30 cellular contexts compared by ENCODE assay signal in the genomic region with DNA sequence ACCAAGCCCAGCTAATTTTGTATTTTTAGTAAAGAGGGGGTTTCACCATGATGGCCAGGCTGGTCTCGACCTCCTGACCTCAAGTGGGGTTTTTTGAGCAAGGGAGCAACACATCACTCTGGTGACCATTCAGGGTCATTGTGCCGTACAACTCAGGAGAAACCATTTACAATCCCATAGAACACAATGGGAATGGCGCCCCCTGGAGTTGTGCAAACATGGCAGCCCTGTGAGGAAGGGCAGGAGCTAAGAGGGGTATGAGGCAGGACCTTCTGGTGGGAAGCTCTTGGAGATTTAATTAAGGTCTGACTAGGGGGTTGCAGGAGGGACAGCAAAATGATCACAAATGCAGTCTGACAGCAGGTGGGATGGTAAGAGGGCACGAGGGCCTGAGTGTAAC. TPM values are rescaled to one million over a fixed set of nuclear protein-coding genes. Genes with fewer than 3 reads are reported as not detected.
A peak's percentile ranks its signal among the peaks of the same experiment; 100 is the strongest.
DNase-seq lines count a peak whose midpoint lies in the region; ATAC-seq and TF ChIP-seq lines count a peak whose summit lies in the region.
"Had no signal": no experiment of that assay in that cellular context is flagged by ENCODE, and none has a peak within 500 bp of the region (broad histone marks: within the 10 kb centered on the region; RNA-seq: fewer than 3 reads in every experiment).

No MANE protein-coding gene starts in this region.

- in situ Hi-C loops in brain microvascular endothelial cell (cut with HindIII; ENCODE audit: low pct_ligation_motif_present, low sequenced_read_pairs): no loop called here

- no peak for DNase-seq in cardiac muscle cell (ENCODE audit: low read depth in 1 of 2, low spot score in 1 of 2)
- DNase-seq in right atrium auricular region (ENCODE audit: low spot score): no peak
- DNase-seq in HL-60 (ENCODE audit: low read depth in 1 of 2, low spot score in 1 of 2): no peak
- no peak for DNase-seq in brain microvascular endothelial cell
- no peak for DNase-seq in NCI-H2029 treated with DMSO at 0.1 percent for 48 hours (lab: John Stamatoyannopoulos, UW)
- DNase-seq in NCI-H1105 treated with DMSO at 0.1 percent for 48 hours (lab: John Stamatoyannopoulos, UW): no peak
- DNase-seq: activated CD4-positive, alpha-beta memory T cell treated with anti-CD3 and anti-CD28 coated beads, Interleukin-2, amount 10 ng/mL, durations not matched to agents 7 days and 5 days; activated CD4-positive, CD25-positive, alpha-beta regulatory T cell; activated gamma-delta T cell treated with Interleukin-2 at 50 U/mL for 16 hours; activated T-cell treated with anti-CD3 and anti-CD28 coated beads for 4 hours; dermis blood vessel endothelial cell; head of caudate nucleus; left colon; mesendoderm; naive thymus-derived CD4-positive, alpha-beta T cell; NCI-H1417; NCI-H510A; ovary; stimulated activated CD4-positive, alpha-beta T cell treated with anti-CD3 and anti-CD28 coated beads, Interleukin-15, amount 100 ng/mL, for 24 hours; stimulated activated CD8-positive, alpha-beta memory T cell treated with anti-CD3 and anti-CD28 coated beads, Interleukin-4, amount 100 ng/mL, for 48 hours; T1000; transverse colon had no signal

- H3K27me3 ChIP-seq in cardiac muscle cell (no peaks in the 10 kb centered on the region), right atrium auricular region (no peaks in the 10 kb centered on the region), HL-60 (ENCODE audit: insufficient read depth, poor library complexity, severe bottlenecking) (no peaks in the 10 kb centered on the region), brain microvascular endothelial cell (replicated peaks) (no peaks in the 10 kb centered on the region)
- H3K27me3 ChIP-seq: BLaER1, breast epithelium, ovary, transverse colon had no signal

- no peak overlapping the region for H3K4me3 ChIP-seq in cardiac muscle cell
- H3K4me3 ChIP-seq in right atrium auricular region: no peak overlapping the region
- no peak overlapping the region for H3K4me3 ChIP-seq in HL-60 (replicated peaks; ENCODE audit: insufficient read depth, low read length)
- H3K4me3 ChIP-seq in brain microvascular endothelial cell (ENCODE audit: low read depth, low read length): no peak overlapping the region
- H3K4me3 ChIP-seq: BLaER1, breast epithelium, ovary, transverse colon had no signal

- H3K4me1 ChIP-seq in cardiac muscle cell (ENCODE audit: low read depth) (no peaks in the 10 kb centered on the region), right atrium auricular region (no peaks in the 10 kb centered on the region)
- H3K4me1 ChIP-seq: breast epithelium, transverse colon had no signal

- TF ChIP-seq CTCF in cardiac muscle cell (IDR thresholded peaks at IDR 0.05; ENCODE audit: low read depth, low read length) (peak; percentile 10), right atrium auricular region (IDR thresholded peaks at IDR 0.05) (no peak), HL-60 (IDR thresholded peaks at IDR 0.05; ENCODE audit: insufficient read depth, low read length) (no peak), brain microvascular endothelial cell (IDR thresholded peaks at IDR 0.05; ENCODE audit: low read depth, low read length, missing control alignments) (peak; percentile 12)

- H3K36me3 ChIP-seq in cardiac muscle cell (no peaks in the 10 kb centered on the region), right atrium auricular region (no peaks in the 10 kb centered on the region), brain microvascular endothelial cell (replicated peaks) (no peaks in the 10 kb centered on the region)
- H3K36me3 ChIP-seq: BLaER1, breast epithelium, ovary, transverse colon had no signal

- no peaks in the 10 kb centered on the region for H3K9me3 ChIP-seq in cardiac muscle cell (ENCODE audit: low read depth)
- H3K9me3 ChIP-seq in right atrium auricular region: peaks cover 0 to 11% of the 10 kb centered on the region in 2 donors
- H3K9me3 ChIP-seq: breast epithelium, ovary, transverse colon had no signal

- H3K27ac ChIP-seq in cardiac muscle cell (no peak overlapping the region), right atrium auricular region (no peak overlapping the region), HL-60 (replicated peaks) (0 out of 2 replicates have a peak overlapping the region, but pooled peaks have one; percentile 8), brain microvascular endothelial cell (no peak overlapping the region)
- H3K27ac ChIP-seq: BLaER1, breast epithelium, ovary, RWPE1, transverse colon had no signal

- no peak for ATAC-seq in HG03565 (IDR thresholded peaks at IDR 0.05; ENCODE audit: unreplicated experiment)
- ATAC-seq in activated CD4-positive, CD25-positive, alpha-beta regulatory T cell treated with anti-CD3 and anti-CD28 coated beads, Interleukin-2, amount 50 U/mL, for 24 hours: no peak
- ATAC-seq: left colon, sciatic nerve had no signal

RNA-seq across cellular contexts. Expression of a gene that starts 9.2 kb away (rescaled TPM):
- total RNA-seq in cardiac muscle cell: 0.60 TPM in 1 of 2 replicates, not detected in the other
- polyA plus RNA-seq in cardiac muscle cell: not detected in 2 replicates
- total RNA-seq in right atrium auricular region: 1 to 10 TPM; 1.8 to 4.2 TPM
- total RNA-seq: LHCN-M2 had no signal
- polyA plus RNA-seq: naive thymus-derived CD4-positive, alpha-beta T cell had no signal

RNA-seq across cellular contexts. Expression of a gene that starts 43.5 kb away (rescaled TPM):
- total RNA-seq in cardiac muscle cell (not detected in 2 replicates), right atrium auricular region (1 to 10 TPM; 3.9 to 7.0 TPM)
- not detected in 2 replicates for polyA plus RNA-seq in cardiac muscle cell
- total RNA-seq: endothelial cell of umbilical vein, LHCN-M2 had no signal

Comparison
In these comparisons a context has a peak if more than half of its experiments do, and no peak if none do; other contexts are left out.
1. CTCF ChIP-seq: peak in cardiac muscle cell (single experiment) and brain microvascular endothelial cell (single experiment); none in right atrium auricular region (0 of 2) and HL-60 (single experiment).